In the genomic region with DNA sequence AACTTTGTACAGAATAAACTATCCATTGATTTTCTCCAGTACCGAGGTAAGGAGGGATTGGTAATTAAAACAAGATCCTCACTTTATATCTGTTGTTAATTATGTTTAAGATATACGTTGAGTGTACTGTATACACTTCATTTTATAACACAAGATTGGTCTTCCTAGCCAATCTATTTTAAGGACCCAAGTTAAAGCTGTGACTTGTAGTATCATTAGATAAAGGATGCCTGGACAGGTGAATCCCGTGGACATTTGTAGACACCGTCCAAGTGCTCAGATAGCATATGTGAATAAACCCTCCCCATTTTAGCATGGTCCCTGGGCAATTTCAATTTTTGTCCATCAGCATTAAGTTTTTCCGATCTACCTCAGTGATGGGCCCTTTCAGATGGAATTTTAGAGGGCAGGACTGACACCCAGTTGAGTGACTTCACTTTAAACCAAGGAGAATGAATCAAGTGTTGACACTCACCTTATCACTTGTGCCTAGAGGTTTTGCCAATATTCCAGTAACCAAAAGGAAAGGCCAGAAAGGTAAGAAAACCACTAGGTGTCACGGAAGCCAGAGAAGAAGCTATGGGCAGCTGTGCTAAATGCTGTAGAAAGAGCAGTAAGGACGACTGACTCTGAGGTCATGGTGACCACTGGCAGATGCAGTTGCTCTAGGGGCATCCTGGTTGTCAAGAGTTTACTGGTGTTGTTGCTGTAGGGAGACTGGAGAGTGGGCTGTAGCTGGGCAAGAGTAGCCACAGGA, we compare ENCODE assay signal across 7 cellular contexts. TPM values are rescaled to one million over a fixed set of nuclear protein-coding genes. Genes with fewer than 3 reads are reported as not detected.
"Had no signal": no experiment of that assay in that cellular context is flagged by ENCODE, and none has a peak within 500 bp of the region (broad histone marks: within the 10 kb centered on the region; RNA-seq: fewer than 3 reads in every experiment).

No MANE protein-coding gene starts in this region.

- DNase-seq: IMR-90, KBM-7 had no signal

- H3K27ac ChIP-seq: HL-60 had no signal

- ATAC-seq: K562 had no signal

- H3K4me3 ChIP-seq: K562 had no signal

- FAIRE-seq: HTR-8/SVneo, K562 had no signal

RNA-seq across cellular contexts. Expression of a gene that starts 9.2 kb away (rescaled TPM):
- total RNA-seq: HT-29, IMR-90 had no signal
- polyA plus RNA-seq: IgD-negative memory B cell, IMR-90, K562 had no signal

RNA-seq across cellular contexts. Expression of a gene that starts 18.1 kb away (rescaled TPM):
- total RNA-seq: HT-29, IMR-90, K562 had no signal
- polyA plus RNA-seq: IgD-negative memory B cell, IMR-90, K562 had no signal

RNA-seq across cellular contexts. Expression of a gene that starts 43.7 kb away (rescaled TPM):
- total RNA-seq: HT-29, IMR-90, K562 had no signal
- polyA plus RNA-seq: IgD-negative memory B cell, IMR-90, K562 had no signal
